8 cellular contexts compared by ENCODE assay signal in the genomic region with DNA sequence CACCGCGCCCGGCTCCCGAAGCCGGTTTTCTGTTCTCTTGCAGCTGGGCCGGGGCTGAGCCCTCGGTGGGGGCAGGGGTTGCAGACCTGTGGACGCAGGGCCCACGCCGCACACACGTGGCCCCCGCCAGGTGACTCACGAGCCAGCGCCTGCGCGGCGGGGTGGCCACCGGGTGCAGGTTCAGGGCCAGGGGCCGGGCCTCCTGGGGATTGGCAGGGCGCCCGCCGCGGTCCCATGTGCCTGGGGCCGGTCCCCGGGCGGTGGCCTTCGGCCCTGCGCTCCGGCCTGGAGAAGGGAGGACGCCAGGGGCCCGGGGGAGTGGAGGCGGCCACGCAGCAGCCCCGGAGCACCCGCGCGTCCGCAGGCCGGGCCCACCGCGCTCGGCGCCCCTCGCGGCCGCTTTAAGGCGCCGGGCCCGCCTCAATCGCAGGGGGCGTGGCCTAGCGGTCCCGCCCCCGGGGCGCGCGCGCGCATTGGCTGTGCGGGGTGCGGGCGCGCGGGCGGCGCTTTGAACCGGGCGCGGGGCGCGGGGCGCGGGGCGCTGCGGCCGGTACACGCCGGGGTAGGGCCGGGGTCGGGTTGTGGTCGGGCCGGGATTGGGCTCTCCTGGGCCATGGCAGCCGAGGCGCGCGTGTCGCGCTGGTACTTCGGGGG.
DNase-seq lines count a peak whose midpoint lies in the region; ATAC-seq lines count a peak whose summit lies in the region.

A gene with protein sequence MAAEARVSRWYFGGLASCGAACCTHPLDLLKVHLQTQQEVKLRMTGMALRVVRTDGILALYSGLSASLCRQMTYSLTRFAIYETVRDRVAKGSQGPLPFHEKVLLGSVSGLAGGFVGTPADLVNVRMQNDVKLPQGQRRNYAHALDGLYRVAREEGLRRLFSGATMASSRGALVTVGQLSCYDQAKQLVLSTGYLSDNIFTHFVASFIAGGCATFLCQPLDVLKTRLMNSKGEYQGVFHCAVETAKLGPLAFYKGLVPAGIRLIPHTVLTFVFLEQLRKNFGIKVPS (plus strand): TSS at position 471 of the 654 bp plus-strand sequence. CDS start 143 bp downstream, at position 614.

- ATAC-seq in HG03097 (IDR thresholded peaks at IDR 0.05; ENCODE audit: low FRiP score, unreplicated experiment) = peak; percentile 65
- peak; percentile 88 to 89 for ATAC-seq in activated CD4-positive, CD25-positive, alpha-beta regulatory T cell treated with anti-CD3 and anti-CD28 coated beads, Interleukin-2, amount 50 U/mL, for 24 hours
- peak; percentile 81 for ATAC-seq in central memory CD8-positive, alpha-beta T cell (replicated peaks; ENCODE audit: extremely low read depth, poor library complexity, severe bottlenecking)

- H3K27me3 Mint-ChIP-seq in central memory CD8-positive, alpha-beta T cell = no peaks in the 10 kb centered on the region

- DNase-seq in NCI-H1694 treated with DMSO at 0.1 percent for 48 hours (lab: John Stamatoyannopoulos, UW) = peak; percentile 47
- no peak for DNase-seq in NCI-H1694 (lab: John Stamatoyannopoulos, UW)
- peak; percentile 80 for DNase-seq in NCI-H345 treated with DMSO at 0.1 percent for 48 hours (lab: John Stamatoyannopoulos, UW; ENCODE audit: unreplicated experiment)
- peak; percentile 50 to 52 for DNase-seq in central memory CD8-positive, alpha-beta T cell (ENCODE audit: low spot score in 2 of 2)
- peak; percentile 57 for DNase-seq in kidney glomerular epithelial cell (lab: John Stamatoyannopoulos, UW)
- DNase-seq in stimulated activated CD4-positive, alpha-beta T cell treated with anti-CD3 and anti-CD28 coated beads, Interleukin-15, amount 100 ng/mL, for 1 hour (ENCODE audit: low read depth in 1 of 2, low spot score in 1 of 2) = peak; percentile 59 to 76

- H3K36me3 Mint-ChIP-seq in central memory CD8-positive, alpha-beta T cell (ENCODE audit: insufficient read depth) = peaks cover 11% of the 10 kb centered on the region

- peak within 1 kb of the TSS; percentile 49 for H3K27ac Mint-ChIP-seq in central memory CD8-positive, alpha-beta T cell (ENCODE audit: low read depth)

- H3K9me3 Mint-ChIP-seq in central memory CD8-positive, alpha-beta T cell = no peaks in the 10 kb centered on the region

- peaks cover 5% of the 10 kb centered on the region for H3K4me1 Mint-ChIP-seq in central memory CD8-positive, alpha-beta T cell

- peak within 1 kb of the TSS; percentile 79 for H3K4me3 Mint-ChIP-seq in central memory CD8-positive, alpha-beta T cell
